Comparison of ENCODE assay signal across 11 cellular contexts in the genomic region with DNA sequence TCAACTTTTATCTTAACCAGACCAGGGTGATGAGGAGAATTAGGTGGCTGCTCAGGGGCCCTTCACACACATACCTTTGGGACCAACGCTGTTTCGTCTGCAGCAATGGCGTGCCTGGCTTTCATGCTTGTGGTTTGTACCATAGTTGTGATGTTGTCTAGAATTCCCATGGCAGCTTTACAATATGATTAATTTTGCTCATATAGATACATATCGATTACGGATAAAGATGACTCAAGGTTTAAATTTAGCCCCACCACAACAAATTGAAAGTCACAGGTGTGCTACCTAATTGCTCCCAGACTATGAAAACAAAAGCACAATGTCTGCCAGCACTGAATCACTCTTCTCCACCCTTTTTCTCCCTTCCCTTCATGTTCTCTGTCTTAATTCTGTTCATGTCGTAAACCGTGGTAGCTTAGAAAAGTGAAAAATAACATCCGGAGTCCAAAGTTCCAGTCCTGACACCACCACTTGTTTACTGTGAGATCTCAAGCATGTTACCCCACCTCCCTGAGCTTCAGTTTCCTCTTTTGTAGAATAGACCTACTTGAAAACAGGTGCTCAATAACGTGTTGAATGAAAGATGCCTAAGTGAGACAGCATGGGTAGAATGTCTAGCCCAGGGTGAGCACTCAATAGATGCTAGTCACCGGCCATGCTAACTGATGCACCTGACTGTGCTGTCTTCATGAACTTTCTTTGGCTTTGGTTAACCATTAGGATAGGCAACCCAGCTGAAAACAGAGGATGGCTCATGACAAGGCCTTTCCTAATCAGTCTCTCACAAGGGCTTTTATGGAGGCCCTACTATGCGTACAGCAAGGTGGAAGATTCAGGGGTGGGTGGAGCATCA. TPM values are rescaled to one million over a fixed set of nuclear protein-coding genes. Genes with fewer than 3 reads are reported as not detected.
DNase-seq lines count a peak whose midpoint lies in the region; ATAC-seq lines count a peak whose summit lies in the region.
"Had no signal": no experiment of that assay in that cellular context is flagged by ENCODE, and none has a peak within 500 bp of the region (broad histone marks: within the 10 kb centered on the region; RNA-seq: fewer than 3 reads in every experiment).

No MANE protein-coding gene starts in this region.

- no peaks in the 10 kb centered on the region for H3K27me3 Mint-ChIP-seq in naive thymus-derived CD8-positive, alpha-beta T cell
- H3K27me3 Mint-ChIP-seq in activated T-cell treated with anti-CD3 and anti-CD28 coated beads, Interleukin-2, amount 50 U/mL, for 4 hours (ENCODE audit: low read depth), result no peaks in the 10 kb centered on the region

- H3K36me3 Mint-ChIP-seq in naive thymus-derived CD8-positive, alpha-beta T cell, result peaks cover 0 to 15% (median 13%) of the 10 kb centered on the region in 3 donors
- peaks cover 25% of the 10 kb centered on the region for H3K36me3 Mint-ChIP-seq in activated T-cell treated with anti-CD3 and anti-CD28 coated beads, Interleukin-2, amount 50 U/mL, for 4 hours (ENCODE audit: insufficient read depth)

- no peaks in the 10 kb centered on the region for H3K9me3 Mint-ChIP-seq in naive thymus-derived CD8-positive, alpha-beta T cell
- no peaks in the 10 kb centered on the region for H3K9me3 Mint-ChIP-seq in activated T-cell treated with anti-CD3 and anti-CD28 coated beads, Interleukin-2, amount 50 U/mL, for 4 hours

- peak; percentile 47 for DNase-seq in NCI-H2029 (lab: John Stamatoyannopoulos, UW)
- DNase-seq in NCI-H2029 treated with DMSO at 0.1 percent for 48 hours (lab: John Stamatoyannopoulos, UW), result no peak
- no peak for DNase-seq in naive thymus-derived CD8-positive, alpha-beta T cell
- no peak for DNase-seq in activated T-cell treated with anti-CD3 and anti-CD28 coated beads, Interleukin-2, amount 50 U/mL, for 4 hours
- no peak for DNase-seq in glomerular visceral epithelial cell (ENCODE audit: extremely low spot score)
- DNase-seq in T-helper 1 cell, result no peak
- DNase-seq: 8988T, foreskin melanocyte, PC-9 had no signal

- H3K4me1 Mint-ChIP-seq in naive thymus-derived CD8-positive, alpha-beta T cell, result peaks cover 6 to 42% (median 15%) of the 10 kb centered on the region in 4 donors
- H3K4me1 Mint-ChIP-seq in activated T-cell treated with anti-CD3 and anti-CD28 coated beads, Interleukin-2, amount 50 U/mL, for 4 hours (ENCODE audit: low read depth), result peaks cover 13% of the 10 kb centered on the region

- peak overlapping the region in 1 of 10 donors; percentile 16 for H3K4me3 Mint-ChIP-seq in naive thymus-derived CD8-positive, alpha-beta T cell
- no peak overlapping the region for H3K4me3 Mint-ChIP-seq in activated T-cell treated with anti-CD3 and anti-CD28 coated beads, Interleukin-2, amount 50 U/mL, for 4 hours

- H3K27ac Mint-ChIP-seq in naive thymus-derived CD8-positive, alpha-beta T cell, result peak overlapping the region in 7 of 10 donors; percentile 18 to 79 (median 42)

- ATAC-seq in HG02571 (IDR thresholded peaks at IDR 0.05; ENCODE audit: unreplicated experiment), result peak; percentile 52
- ATAC-seq in HG03469 (IDR thresholded peaks at IDR 0.05; ENCODE audit: unreplicated experiment), result peak; percentile 52
- no peak for ATAC-seq in naive thymus-derived CD8-positive, alpha-beta T cell
- ATAC-seq in activated T-cell treated with anti-CD3 and anti-CD28 coated beads, Interleukin-2, amount 50 U/mL, for 4 hours, result no peak

- POLR2A ChIA-PET in naive thymus-derived CD8-positive, alpha-beta T cell (lab: Charles Lee), result interaction anchor here (1.7 kb wide), 1 partner anchor 21 kb away, joined by 8 read pairs; no protein-coding TSS in a partner anchor

RNA-seq across cellular contexts. Expression of gene JUN, which starts 22.1 kb away (rescaled TPM):
- total RNA-seq in naive thymus-derived CD8-positive, alpha-beta T cell, result 10 to 100 TPM; 38.2 to 40.0 TPM
- polyA plus RNA-seq in naive thymus-derived CD8-positive, alpha-beta T cell, result 10 to 100 TPM; 30.7 to 59.4 (median 32.0) TPM
- total RNA-seq in activated T-cell treated with anti-CD3 and anti-CD28 coated beads, Interleukin-2, amount 50 U/mL, for 4 hours, result 10 to 100 TPM; 19.9 to 27.3 (median 24.5) TPM

Comparison
In these comparisons a context has a peak if more than half of its experiments do, and no peak if none do; other contexts are left out.
1. ATAC-seq: peak in HG02571 (single experiment) and HG03469 (single experiment); none in naive thymus-derived CD8-positive, alpha-beta T cell (0 of 2) and activated T-cell treated with anti-CD3 and anti-CD28 coated beads, Interleukin-2, amount 50 U/mL, for 4 hours (0 of 2).